In genomic region chr18:74895686-74896085, GRCh38 we compare ENCODE assay signal across 12 cellular contexts.
DNase-seq lines count a peak whose midpoint lies in the region; ATAC-seq, FAIRE-seq and TF ChIP-seq lines count a peak whose summit lies in the region.
"Had no signal": no experiment of that assay in that cellular context is flagged by ENCODE, and none has a peak within 500 bp of the region (broad histone marks: within the 10 kb centered on the region; RNA-seq: fewer than 3 reads in every experiment).

No MANE protein-coding gene starts in this region.

- no peak for TF ChIP-seq CTCF in endothelial cell of umbilical vein (IDR thresholded peaks at IDR 0.05; ENCODE audit: extremely low read depth in 1 of 2, insufficient read depth in 1 of 2, low read depth in 1 of 2, low read length in 2 of 2)

- FAIRE-seq in endothelial cell of umbilical vein (lab: Jason Lieb, UNC) = peak; percentile 44

- DNase-seq in EL (peak; percentile 21), NCI-H69 (lab: John Stamatoyannopoulos, UW) (peak; percentile 35), endothelial cell of umbilical vein (ENCODE audit: low read depth, low spot score) (peak; percentile 27), non-pigmented ciliary epithelial cell (ENCODE audit: low read depth) (peak; percentile 17), caudate nucleus (lab: John Stamatoyannopoulos, UW) (no peak)
- DNase-seq: effector CD8-positive, alpha-beta T cell; kidney; retina had no signal

- H3K79me2 ChIP-seq in endothelial cell of umbilical vein (ENCODE audit: control insufficient read depth, insufficient read depth, low read length) = no peaks in the 10 kb centered on the region

- H3K27ac ChIP-seq in endothelial cell of umbilical vein (ENCODE audit: insufficient read depth, low read depth, low read length) = no peak overlapping the region
- H3K27ac ChIP-seq in caudate nucleus (ENCODE audit: low read depth, low read length) = no peak overlapping the region
- H3K27ac ChIP-seq: ascending aorta had no signal

- CTCF ChIA-PET in endothelial cell of umbilical vein (lab: Charles Lee) = interaction anchor here (1.0 to 1.7 kb wide), 2 partner anchors 68 to 352 kb away, joined by 3 to 6 read pairs; no protein-coding TSS in a partner anchor

- no peak overlapping the region for H3K4me3 ChIP-seq in endothelial cell of umbilical vein (replicated peaks in 1 of 3; ENCODE audit: insufficient read depth in 1 of 3, low read depth in 1 of 3, low read length in 3 of 3)
- H3K4me3 ChIP-seq: ascending aorta had no signal

- dilution Hi-C loops in endothelial cell of umbilical vein (cut with MboI; ENCODE audit: extremely low pct_ligation_motif_present, low sequenced_read_pairs) = no loop called here

- intact Hi-C loops in endothelial cell of umbilical vein (cut with micrococcal nuclease) = loop anchor here (5.0 kb wide), 3 partner anchors 142 to 582 kb away; no protein-coding TSS in a partner anchor

- H4K20me1 ChIP-seq in endothelial cell of umbilical vein (replicated peaks; ENCODE audit: control insufficient read depth, extremely low read depth, insufficient read depth, low read length) = no peaks in the 10 kb centered on the region

- POLR2A ChIA-PET in endothelial cell of umbilical vein (lab: Charles Lee) = no interaction called here

- no peaks in the 10 kb centered on the region for H3K9me3 ChIP-seq in endothelial cell of umbilical vein (replicated peaks; ENCODE audit: control insufficient read depth, insufficient read depth, low read length)
- H3K9me3 ChIP-seq: ascending aorta had no signal

- ATAC-seq in HG03196 (IDR thresholded peaks at IDR 0.05; ENCODE audit: unreplicated experiment) (no peak), HG03045 (IDR thresholded peaks at IDR 0.05; ENCODE audit: unreplicated experiment) (no peak), GM21367 (IDR thresholded peaks at IDR 0.05; ENCODE audit: unreplicated experiment) (no peak)

- no peaks in the 10 kb centered on the region for H3K36me3 ChIP-seq in endothelial cell of umbilical vein (ENCODE audit: control insufficient read depth in 2 of 2, extremely low read depth in 1 of 2, insufficient read depth in 2 of 2, low read length in 2 of 2)

- BruUV-seq in endothelial cell of umbilical vein (replicated peaks; lab: Mats Ljungman, UMichigan) = no TSS peak

- H3K9me1 ChIP-seq in endothelial cell of umbilical vein (replicated peaks; ENCODE audit: control insufficient read depth, extremely low read depth, insufficient read depth, low read length) = no peaks in the 10 kb centered on the region

- peaks cover 12% of the 10 kb centered on the region for H3K4me1 ChIP-seq in endothelial cell of umbilical vein (ENCODE audit: control insufficient read depth, extremely low read depth, insufficient read depth, low read length)
- H3K4me1 ChIP-seq: ascending aorta had no signal

- no peak overlapping the region for H2AFZ ChIP-seq in endothelial cell of umbilical vein (ENCODE audit: low read depth, low read length)

- H3K27me3 ChIP-seq in endothelial cell of umbilical vein (ENCODE audit: control insufficient read depth in 2 of 2, insufficient read depth in 2 of 2, low read length in 2 of 2) = no peaks in the 10 kb centered on the region
- H3K27me3 ChIP-seq: ascending aorta had no signal

- no peak overlapping the region for H3K9ac ChIP-seq in endothelial cell of umbilical vein (replicated peaks; ENCODE audit: extremely low read depth, insufficient read depth, low read length)

- no peak overlapping the region for H3K4me2 ChIP-seq in endothelial cell of umbilical vein (ENCODE audit: insufficient read depth, low read length)

- TF ChIP-seq POLR2A in endothelial cell of umbilical vein (IDR thresholded peaks at IDR 0.05; ENCODE audit: low read depth, low read length) = no peak

TF ChIP-seq in endothelial cell of umbilical vein, 7 proteins besides CTCF, POLR2A, EP300 and RAD21:
- TF ChIP-seq MYC (IDR thresholded peaks at IDR 0.05; ENCODE audit: low read depth, low read length) (no peak), FOS (IDR thresholded peaks at IDR 0.05; ENCODE audit: borderline replicate concordance, insufficient read depth, low read length) (peak; percentile 16)

Comparison
In these comparisons a context has a peak if more than half of its experiments do, and no peak if none do; other contexts are left out.
1. DNase-seq: peak in EL (single experiment), NCI-H69 (single experiment), endothelial cell of umbilical vein (single experiment) and non-pigmented ciliary epithelial cell (single experiment); none in caudate nucleus (0 of 61).